28 cellular contexts compared by ENCODE assay signal in the genomic region with DNA sequence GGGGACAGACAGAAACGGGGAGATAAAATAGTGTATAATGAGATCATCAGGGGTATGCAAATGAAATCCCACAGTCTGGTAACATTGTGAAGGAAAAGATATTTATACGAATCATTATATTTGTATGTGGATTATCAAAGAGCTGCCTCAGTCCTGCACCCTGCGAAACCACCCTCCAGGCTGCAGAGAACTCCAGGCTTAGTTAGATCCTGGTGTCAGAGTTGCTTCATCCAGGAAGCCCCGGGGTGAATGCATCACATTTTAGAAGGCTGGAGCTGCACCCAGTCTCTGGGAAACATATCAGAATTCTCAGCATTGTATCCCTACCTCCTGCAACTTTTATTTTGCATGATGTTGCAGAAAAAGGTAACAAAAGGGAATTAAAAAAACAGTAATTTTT.
"Had no signal": no experiment of that assay in that cellular context is flagged by ENCODE, and none has a peak within 500 bp of the region (broad histone marks: within the 10 kb centered on the region; RNA-seq: fewer than 3 reads in every experiment).

No MANE protein-coding gene starts in this region.

- DNase-seq: effector memory CD4-positive, alpha-beta T cell; erythroblast; foreskin fibroblast; heart left ventricle; kidney; midbrain; nephron progenitor cell; nucleus accumbens; stimulated activated CD4-positive, alpha-beta T cell treated with anti-CD3 and anti-CD28 coated beads, Interleukin-12 subunit alpha, Interleukin-12 subunit beta, amount 100 ng/mL, for 4 hours; stimulated activated CD4-positive, alpha-beta T cell treated with anti-CD3 and anti-CD28 coated beads, Interleukin-1b, Interleukin-23, amount 100 ng/mL, for 48 hours; stimulated activated CD4-positive, alpha-beta T cell treated with anti-CD3 and anti-CD28 coated beads, Interleukin-4, amount 100 ng/mL, for 1 hour; substantia nigra; testis; tibial artery; upper lobe of left lung had no signal

- H3K36me3 ChIP-seq: gastroesophageal sphincter, heart left ventricle, prostate gland, right atrium auricular region, tibial artery, upper lobe of left lung had no signal

- H3K27ac ChIP-seq: gastroesophageal sphincter, heart left ventricle, hepatocyte, prostate gland, right atrium auricular region, testis, tibial artery, upper lobe of left lung had no signal

- H3K27ac Mint-ChIP-seq: dendritic cell treated with granulocyte-macrophage colony-stimulating factor and Interleukin-4, amounts not matched to agents 40 ng/mL and 50 ng/mL, for 4 days; memory B cell; naive thymus-derived CD4-positive, alpha-beta T cell; nephron progenitor cell; stimulated activated effector memory CD8-positive, alpha-beta T cell treated with anti-CD3 and anti-CD28 coated beads, Interleukin-12 subunit alpha, Interleukin-12 subunit beta, amount 100 ng/mL, for 72 hours had no signal

- H3K9me3 ChIP-seq: prostate gland, right atrium auricular region, testis, upper lobe of left lung had no signal

- H3K27me3 ChIP-seq: gastroesophageal sphincter, heart left ventricle, hepatocyte, right atrium auricular region, testis, tibial artery, upper lobe of left lung had no signal

- H3K4me3 Mint-ChIP-seq: dendritic cell treated with granulocyte-macrophage colony-stimulating factor and Interleukin-4, amounts not matched to agents 40 ng/mL and 50 ng/mL, for 4 days; naive thymus-derived CD4-positive, alpha-beta T cell; nephron progenitor cell; stimulated activated effector memory CD8-positive, alpha-beta T cell treated with anti-CD3 and anti-CD28 coated beads, Interleukin-12 subunit alpha, Interleukin-12 subunit beta, amount 100 ng/mL, for 72 hours had no signal

- H3K4me1 ChIP-seq: gastroesophageal sphincter, heart left ventricle, prostate gland, right atrium auricular region, testis, tibial artery, upper lobe of left lung had no signal

- H3K79me2 ChIP-seq: hepatocyte had no signal

- H3K27me3 Mint-ChIP-seq: dendritic cell treated with granulocyte-macrophage colony-stimulating factor and Interleukin-4, amounts not matched to agents 40 ng/mL and 50 ng/mL, for 4 days; memory B cell had no signal

- H3K4me3 ChIP-seq: gastroesophageal sphincter, heart left ventricle, hepatocyte, lung, prostate gland, right atrium auricular region, smooth muscle cell, testis, tibial artery, upper lobe of left lung had no signal

- ATAC-seq: gastroesophageal sphincter; heart left ventricle; left lobe of liver; naive thymus-derived CD4-positive, alpha-beta T cell; sciatic nerve; stimulated activated naive CD8-positive, alpha-beta T cell treated with anti-CD3 and anti-CD28 coated beads, Interleukin-15, Interleukin-2, amounts not matched to agents 100 U/mL and 50 U/mL, for 24 hours had no signal

- H3K4me2 ChIP-seq: hepatocyte, smooth muscle cell had no signal

- H2AFZ ChIP-seq: hepatocyte had no signal

- H3K36me3 Mint-ChIP-seq: memory B cell; naive thymus-derived CD4-positive, alpha-beta T cell; stimulated activated effector memory CD8-positive, alpha-beta T cell treated with anti-CD3 and anti-CD28 coated beads, Interleukin-12 subunit alpha, Interleukin-12 subunit beta, amount 100 ng/mL, for 72 hours had no signal
